ENCODE assay signal across 8 cellular contexts in the genomic region with DNA sequence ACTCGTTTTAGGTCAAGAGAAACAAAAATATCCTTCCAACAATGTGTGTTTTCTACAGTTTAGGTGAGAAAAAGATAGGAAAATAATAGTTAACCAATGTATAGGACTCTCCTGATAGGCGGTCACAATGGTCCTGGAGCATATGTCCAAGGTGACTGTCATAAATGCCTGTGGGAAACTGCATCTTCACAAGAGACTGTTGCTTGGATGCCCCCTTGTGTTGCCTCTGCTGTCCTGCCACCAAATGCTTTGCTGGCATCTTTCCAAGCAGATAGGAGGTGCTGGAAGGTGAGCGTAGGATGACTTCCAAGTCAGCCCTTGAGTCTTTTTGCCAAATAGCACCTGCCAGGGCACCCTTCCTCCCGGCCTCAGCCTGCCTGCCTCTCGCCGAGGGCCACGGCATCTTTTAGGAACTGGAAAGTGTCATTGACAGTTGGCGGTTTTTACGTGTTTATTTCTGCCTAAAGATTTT. TPM values are rescaled to one million over a fixed set of nuclear protein-coding genes. Genes with fewer than 3 reads are reported as not detected.
DNase-seq lines count a peak whose midpoint lies in the region; ATAC-seq, FAIRE-seq and TF ChIP-seq lines count a peak whose summit lies in the region.

No MANE protein-coding gene starts in this region.

- no peak for TF ChIP-seq EP300 in stomach (IDR thresholded peaks at IDR 0.05)

- H3K9me2 ChIP-seq in Loucy (replicated peaks; ENCODE audit: low read depth, low read length): no peaks in the 10 kb centered on the region

- H3K9me3 ChIP-seq in Loucy (ENCODE audit: insufficient read depth, low read depth, low read length) (no peaks in the 10 kb centered on the region), liver (ENCODE audit: control insufficient read depth in 4 of 4, low read length in 3 of 4) (no peaks in the 10 kb centered on the region), stomach (no peaks in the 10 kb centered on the region)

- no peaks in the 10 kb centered on the region for H3K27me3 Mint-ChIP-seq in T-helper 2 cell treated with Interferon-gamma antibody and Interleukin-4, amounts not matched to agents 5 μg/mL and 100 μg/mL, for 36 hours (ENCODE audit: low read depth)

- intact Hi-C loops in stomach (cut with DNase I; ENCODE audit: low total_unique reads): no loop called here

- H3K27ac ChIP-seq in liver (ENCODE audit: low read depth in 1 of 2, low read length in 2 of 2): peak overlapping the region; percentile 57 to 65
- peak overlapping the region in 3 of 5 donors; percentile 46 to 69 (median 50) for H3K27ac ChIP-seq in stomach

- peak; percentile 45 for DNase-seq in EH (ENCODE audit: low read depth)
- peak; percentile 51 for DNase-seq in T-helper 2 cell treated with Interferon-gamma antibody and Interleukin-4, amounts not matched to agents 5 μg/mL and 100 μg/mL, for 36 hours (ENCODE audit: low spot score)
- DNase-seq in bronchial epithelial cell (ENCODE audit: low read depth): peak; percentile 57
- peak; percentile 70 for DNase-seq in stomach
- DNase-seq in omental fat pad (ENCODE audit: low spot score): no peak

- no peak for TF ChIP-seq POLR2A in stomach (IDR thresholded peaks at IDR 0.05)

- H3K27ac Mint-ChIP-seq in T-helper 2 cell treated with Interferon-gamma antibody and Interleukin-4, amounts not matched to agents 5 μg/mL and 100 μg/mL, for 36 hours: peak overlapping the region; percentile 92

- H3K9ac ChIP-seq in Loucy (ENCODE audit: low read depth, low read length, poor library complexity, severe bottlenecking): no peak overlapping the region
- H3K9ac ChIP-seq in liver (ENCODE audit: low read depth in 1 of 2, low read length in 2 of 2): peak overlapping the region in 1 of 2 donors; percentile 51

- no peaks in the 10 kb centered on the region for H3F3A ChIP-seq in Loucy (ENCODE audit: low read depth)

- no peaks in the 10 kb centered on the region for H3K9me3 Mint-ChIP-seq in T-helper 2 cell treated with Interferon-gamma antibody and Interleukin-4, amounts not matched to agents 5 μg/mL and 100 μg/mL, for 36 hours

- TF ChIP-seq CTCF in Loucy (conservative IDR thresholded peaks at IDR 0.05; ENCODE audit: low read length) (peak; percentile 78), bronchial epithelial cell (IDR thresholded peaks at IDR 0.05; ENCODE audit: insufficient read depth, low read length, severe bottlenecking) (peak; percentile 60), liver (IDR thresholded peaks at IDR 0.05; ENCODE audit: low read depth, low read length, missing input control) (peak; percentile 78), stomach (IDR thresholded peaks at IDR 0.05) (peak in 5 of 7 experiments; percentile 14 to 57 (median 36)), omental fat pad (IDR thresholded peaks at IDR 0.05) (no peak)

- ATAC-seq in omental fat pad (ENCODE audit: low FRiP score) (no peak), HG03280 (IDR thresholded peaks at IDR 0.05; ENCODE audit: unreplicated experiment) (no peak)

- H3K27me3 ChIP-seq in Loucy (ENCODE audit: insufficient read depth, low read length, poor library complexity, severe bottlenecking) (no peaks in the 10 kb centered on the region), bronchial epithelial cell (ENCODE audit: control insufficient read depth, insufficient read depth, low read length) (no peaks in the 10 kb centered on the region), liver (ENCODE audit: control insufficient read depth in 4 of 4, insufficient read depth in 4 of 4, low read length in 3 of 4) (no peaks in the 10 kb centered on the region), stomach (no peaks in the 10 kb centered on the region)

- peaks cover 46% of the 10 kb centered on the region for H3K4me1 Mint-ChIP-seq in T-helper 2 cell treated with Interferon-gamma antibody and Interleukin-4, amounts not matched to agents 5 μg/mL and 100 μg/mL, for 36 hours (ENCODE audit: low read depth)

- H3K4me1 ChIP-seq in Loucy (ENCODE audit: insufficient read depth, low read length, poor library complexity, severe bottlenecking) (no peaks in the 10 kb centered on the region), liver (ENCODE audit: control insufficient read depth in 4 of 4, insufficient read depth in 4 of 4, low read length in 3 of 4) (peaks cover 3 to 25% (median 17%) of the 10 kb centered on the region in 4 donors), stomach (peaks cover 15 to 58% (median 40%) of the 10 kb centered on the region in 4 donors)

- H3K4me2 ChIP-seq in Loucy (ENCODE audit: low read depth, low read length, poor library complexity, severe bottlenecking): no peak overlapping the region

- no peak for FAIRE-seq in bronchial epithelial cell (lab: Jason Lieb, UNC)

- peaks cover 36% of the 10 kb centered on the region for H3K36me3 Mint-ChIP-seq in T-helper 2 cell treated with Interferon-gamma antibody and Interleukin-4, amounts not matched to agents 5 μg/mL and 100 μg/mL, for 36 hours (ENCODE audit: low read depth)

- peak; percentile 83 to 86 for TF ChIP-seq RAD21 in liver (IDR thresholded peaks at IDR 0.05)

- H3K36me3 ChIP-seq in Loucy (ENCODE audit: insufficient read depth, low read length): peaks cover 48% of the 10 kb centered on the region
- peaks cover 1% of the 10 kb centered on the region for H3K36me3 ChIP-seq in bronchial epithelial cell (ENCODE audit: control insufficient read depth, insufficient read depth, low read length)
- H3K36me3 ChIP-seq in liver (ENCODE audit: control insufficient read depth in 4 of 4, insufficient read depth in 3 of 4, low read depth in 1 of 4, low read length in 3 of 4): peaks cover 0 to 26% (median 17%) of the 10 kb centered on the region in 4 donors
- peaks cover 8 to 41% (median 38%) of the 10 kb centered on the region in 4 donors for H3K36me3 ChIP-seq in stomach

- no peaks in the 10 kb centered on the region for H4K20me1 ChIP-seq in Loucy (ENCODE audit: insufficient read depth, low read length, poor library complexity, severe bottlenecking)

- H3K4me3 Mint-ChIP-seq in T-helper 2 cell treated with Interferon-gamma antibody and Interleukin-4, amounts not matched to agents 5 μg/mL and 100 μg/mL, for 36 hours: peak overlapping the region; percentile 95

- H3K4me3 ChIP-seq in Loucy (ENCODE audit: low read length, poor library complexity, severe bottlenecking): no peak overlapping the region
- H3K4me3 ChIP-seq in bronchial epithelial cell (ENCODE audit: low read depth, low read length): no peak overlapping the region
- H3K4me3 ChIP-seq in liver (ENCODE audit: low read depth in 1 of 3, low read length in 3 of 3): peak overlapping the region in 2 of 3 donors; percentile 33 to 64
- peak overlapping the region in 3 of 4 donors; percentile 25 to 36 (median 35) for H3K4me3 ChIP-seq in stomach

- no peak overlapping the region for H2AFZ ChIP-seq in Loucy (ENCODE audit: low read length)

- WGBS in liver: 43% methylated on average over 9 of the region's 9 CpGs
- 52 to 60% (median 53%) methylated on average over 9 of the region's 9 CpGs for WGBS in stomach, 5 donors

- H3K79me2 ChIP-seq in Loucy (ENCODE audit: insufficient read depth, low read length): peaks cover 21% of the 10 kb centered on the region; the same call in 1 of the 2 replicates

TF ChIP-seq in liver, 16 proteins besides CTCF, POLR2A, EP300 and RAD21:
- peak in 1 of 2 donors; percentile 10 for TF ChIP-seq RXRA (IDR thresholded peaks at IDR 0.05)
- TF ChIP-seq, protein P1, sequence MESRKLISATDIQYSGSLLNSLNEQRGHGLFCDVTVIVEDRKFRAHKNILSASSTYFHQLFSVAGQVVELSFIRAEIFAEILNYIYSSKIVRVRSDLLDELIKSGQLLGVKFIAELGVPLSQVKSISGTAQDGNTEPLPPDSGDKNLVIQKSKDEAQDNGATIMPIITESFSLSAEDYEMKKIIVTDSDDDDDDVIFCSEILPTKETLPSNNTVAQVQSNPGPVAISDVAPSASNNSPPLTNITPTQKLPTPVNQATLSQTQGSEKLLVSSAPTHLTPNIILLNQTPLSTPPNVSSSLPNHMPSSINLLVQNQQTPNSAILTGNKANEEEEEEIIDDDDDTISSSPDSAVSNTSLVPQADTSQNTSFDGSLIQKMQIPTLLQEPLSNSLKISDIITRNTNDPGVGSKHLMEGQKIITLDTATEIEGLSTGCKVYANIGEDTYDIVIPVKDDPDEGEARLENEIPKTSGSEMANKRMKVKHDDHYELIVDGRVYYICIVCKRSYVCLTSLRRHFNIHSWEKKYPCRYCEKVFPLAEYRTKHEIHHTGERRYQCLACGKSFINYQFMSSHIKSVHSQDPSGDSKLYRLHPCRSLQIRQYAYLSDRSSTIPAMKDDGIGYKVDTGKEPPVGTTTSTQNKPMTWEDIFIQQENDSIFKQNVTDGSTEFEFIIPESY (IDR thresholded peaks at IDR 0.05): peak; percentile 5
- TF ChIP-seq, protein P2, sequence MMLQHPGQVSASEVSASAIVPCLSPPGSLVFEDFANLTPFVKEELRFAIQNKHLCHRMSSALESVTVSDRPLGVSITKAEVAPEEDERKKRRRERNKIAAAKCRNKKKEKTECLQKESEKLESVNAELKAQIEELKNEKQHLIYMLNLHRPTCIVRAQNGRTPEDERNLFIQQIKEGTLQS (IDR thresholded peaks at IDR 0.05): no peak

RNA-seq across cellular contexts. Expression of a gene that starts 24.1 kb away (rescaled TPM):
- total RNA-seq in bronchial epithelial cell (26.6 and 30.6 TPM in 2 replicates), liver (10 to 100 TPM; 25.5 to 35.5 TPM), stomach (100 to 1,000 TPM in 2 of 5 donors, 10 to 100 TPM in 2, 1 to 10 TPM in 1; 9.8 to 118 (median 77.5) TPM), omental fat pad (10 to 100 TPM; 36.9 to 63.4 (median 49.5) TPM)
- polyA plus RNA-seq in liver (10 to 100 TPM; 12.2 to 15.5 TPM), stomach (10 to 100 TPM; 15.4 to 17.9 (median 17.1) TPM)

Comparison
In these comparisons a context has a peak if more than half of its experiments do, and no peak if none do; other contexts are left out.
1. H3K4me3 ChIP-seq: peak in liver (2 of 3) and stomach (3 of 4); none in Loucy (single experiment) and bronchial epithelial cell (single experiment).
2. CTCF ChIP-seq: peak in Loucy (single experiment), bronchial epithelial cell (single experiment), liver (single experiment) and stomach (5 of 7); none in omental fat pad (0 of 3).